12 cellular contexts compared by ENCODE assay signal in the genomic region with DNA sequence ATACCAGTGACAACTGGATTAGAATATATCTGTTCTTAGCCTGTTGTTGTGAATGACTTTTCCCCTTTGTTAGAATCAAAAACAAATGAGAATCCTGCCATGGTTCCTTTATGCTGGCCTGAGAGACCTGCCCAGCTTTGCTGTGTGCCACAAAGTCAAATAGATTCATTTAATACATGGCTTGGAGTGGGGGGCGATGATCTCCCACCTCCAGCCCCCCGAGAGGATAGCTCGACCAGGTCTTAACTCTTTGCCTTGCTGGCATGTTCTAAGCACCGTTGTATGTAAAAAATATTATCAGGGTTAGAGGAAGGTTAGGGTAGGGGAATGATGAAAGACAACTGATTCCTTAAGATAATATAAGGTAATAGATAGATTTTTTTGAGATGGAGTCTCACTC. TPM values are rescaled to one million over a fixed set of nuclear protein-coding genes. Genes with fewer than 3 reads are reported as not detected.
DNase-seq lines count a peak whose midpoint lies in the region; ATAC-seq and TF ChIP-seq lines count a peak whose summit lies in the region.
"Had no signal": no experiment of that assay in that cellular context is flagged by ENCODE, and none has a peak within 500 bp of the region (broad histone marks: within the 10 kb centered on the region; RNA-seq: fewer than 3 reads in every experiment).

No MANE protein-coding gene starts in this region.

- ATAC-seq in gastrocnemius medialis = no peak

- peaks cover 59% of the 10 kb centered on the region for H3K4me1 ChIP-seq in CD8-positive, alpha-beta memory T cell (ENCODE audit: insufficient read depth, low read length)
- peaks cover 12% of the 10 kb centered on the region for H3K4me1 ChIP-seq in OCI-LY1 (ENCODE audit: insufficient read depth, low read length, severe bottlenecking)
- H3K4me1 ChIP-seq in colonic mucosa = no peaks in the 10 kb centered on the region
- H3K4me1 ChIP-seq in gastrocnemius medialis = no peaks in the 10 kb centered on the region

- no peaks in the 10 kb centered on the region for H3K9me3 ChIP-seq in CD8-positive, alpha-beta memory T cell (ENCODE audit: low read length)
- H3K9me3 ChIP-seq in OCI-LY1 (ENCODE audit: low read length) (0 out of 2 replicates have a peak, but pooled peaks cover 2% of the 10 kb centered on the region), colonic mucosa (no peaks in the 10 kb centered on the region), gastrocnemius medialis (no peaks in the 10 kb centered on the region)

- H3K4me3 Mint-ChIP-seq in CD8-positive, alpha-beta memory T cell = peak overlapping the region in 6 of 7 donors; percentile 64 to 81 (median 76)

- no peaks in the 10 kb centered on the region for H3K9me2 ChIP-seq in OCI-LY1 (ENCODE audit: low read depth, low read length)

- H3K4me2 ChIP-seq in OCI-LY1 (ENCODE audit: low read length) = peak overlapping the region; percentile 51
- H3K4me2 ChIP-seq: hepatocyte had no signal

- no peak for TF ChIP-seq POLR2A in gastrocnemius medialis (IDR thresholded peaks at IDR 0.05)

- CTCF ChIA-PET in CD8-positive, alpha-beta memory T cell (lab: Charles Lee) = interaction anchor here (1.2 to 3.3 kb wide), 8 partner anchors 10 to 111 kb away, joined by 3 to 18 read pairs (median 8); a partner anchor contains a TSS

- TF ChIP-seq CTCF in OCI-LY1 (IDR thresholded peaks at IDR 0.05; ENCODE audit: low read length) = no peak
- TF ChIP-seq CTCF in colonic mucosa (IDR thresholded peaks at IDR 0.05) = no peak
- TF ChIP-seq CTCF in gastrocnemius medialis (IDR thresholded peaks at IDR 0.05 in 4 of 5, conservative IDR thresholded peaks at IDR 0.05 in 1 of 5) = no peak

- H3K4me3 ChIP-seq in CD8-positive, alpha-beta memory T cell (ENCODE audit: low read length) = peak overlapping the region; percentile 12
- no peak overlapping the region for H3K4me3 ChIP-seq in OCI-LY1 (ENCODE audit: low read depth, low read length, poor library complexity, severe bottlenecking)
- no peak overlapping the region for H3K4me3 ChIP-seq in colonic mucosa
- no peak overlapping the region for H3K4me3 ChIP-seq in gastrocnemius medialis
- H3K4me3 ChIP-seq: hepatocyte had no signal

- H3K9ac ChIP-seq in OCI-LY1 (ENCODE audit: low read length) = no peak overlapping the region
- H3K9ac ChIP-seq in colonic mucosa (ENCODE audit: low read depth in 2 of 2, low read length in 2 of 2) = no peak overlapping the region

- no peaks in the 10 kb centered on the region for H3F3A ChIP-seq in OCI-LY1 (ENCODE audit: insufficient read depth, low read length)

- H3K27me3 Mint-ChIP-seq in CD8-positive, alpha-beta memory T cell = no peaks in the 10 kb centered on the region

- H3K79me2 ChIP-seq in OCI-LY1 (ENCODE audit: insufficient read depth, low read length) = no peaks in the 10 kb centered on the region
- H3K79me2 ChIP-seq: hepatocyte had no signal

- H3K4me1 Mint-ChIP-seq in CD8-positive, alpha-beta memory T cell = peaks cover 32 to 62% (median 50%) of the 10 kb centered on the region in 3 donors

- no peaks in the 10 kb centered on the region for H3K27me3 ChIP-seq in CD8-positive, alpha-beta memory T cell (ENCODE audit: insufficient read depth, low read length, poor library complexity, severe bottlenecking)
- H3K27me3 ChIP-seq in OCI-LY1 (ENCODE audit: insufficient read depth, low read length) (0 out of 2 replicates have a peak, but pooled peaks cover 5% of the 10 kb centered on the region), colonic mucosa (no peaks in the 10 kb centered on the region), gastrocnemius medialis (no peaks in the 10 kb centered on the region)
- H3K27me3 ChIP-seq: hepatocyte had no signal

- H3K36me3 ChIP-seq in CD8-positive, alpha-beta memory T cell (ENCODE audit: insufficient read depth, low read length) = no peaks in the 10 kb centered on the region
- no peaks in the 10 kb centered on the region for H3K36me3 ChIP-seq in OCI-LY1 (ENCODE audit: insufficient read depth, low read length)
- H3K36me3 ChIP-seq in colonic mucosa = no peaks in the 10 kb centered on the region
- no peaks in the 10 kb centered on the region for H3K36me3 ChIP-seq in gastrocnemius medialis

- POLR2A ChIA-PET in CD8-positive, alpha-beta memory T cell (lab: Charles Lee) = interaction anchor here (0.6 to 2.0 kb wide), 11 partner anchors 15 to 1655 kb away, joined by 3 to 12 read pairs (median 5); a partner anchor contains a TSS

- no peaks in the 10 kb centered on the region for H4K20me1 ChIP-seq in OCI-LY1 (ENCODE audit: insufficient read depth, low read length)

- in situ Hi-C loops in gastrocnemius medialis (cut with MboI; ENCODE audit: low sequenced_read_pairs in 4 of 4) = no loop called here

- H3K9me3 Mint-ChIP-seq in CD8-positive, alpha-beta memory T cell = no peaks in the 10 kb centered on the region

- 0 out of 2 replicates have a peak overlapping the region, but pooled peaks have one; percentile 1 for H2AFZ ChIP-seq in OCI-LY1 (ENCODE audit: low read length)
- H2AFZ ChIP-seq: hepatocyte had no signal

- peak overlapping the region; percentile 34 for H3K27ac ChIP-seq in CD8-positive, alpha-beta memory T cell (ENCODE audit: low read depth, low read length)
- H3K27ac ChIP-seq in OCI-LY1 (ENCODE audit: low read depth, low read length, poor library complexity, severe bottlenecking) = peak overlapping the region; percentile 16
- H3K27ac ChIP-seq in colonic mucosa = peak overlapping the region; percentile 60
- peak overlapping the region in 3 of 4 donors; percentile 22 to 28 (median 26) for H3K27ac ChIP-seq in gastrocnemius medialis
- H3K27ac ChIP-seq: hepatocyte had no signal

- H3K27ac Mint-ChIP-seq in CD8-positive, alpha-beta memory T cell = peak overlapping the region; percentile 85 to 99 (median 98)

- intact Hi-C loops in colonic mucosa (cut with DNase I) = no loop called here
- intact Hi-C loops in gastrocnemius medialis (cut with DNase I; ENCODE audit: low total_unique reads) = no loop called here

- peaks cover 0 to 2% (median 0%) of the 10 kb centered on the region in 3 donors for H3K36me3 Mint-ChIP-seq in CD8-positive, alpha-beta memory T cell

- no peak for DNase-seq in CD8-positive, alpha-beta memory T cell
- DNase-seq in colonic mucosa (no peak), gastrocnemius medialis (no peak), hippocampal formation (lab: John Stamatoyannopoulos, UW) (no peak), GM19238 (ENCODE audit: insufficient read length, low spot score) (no peak)
- DNase-seq in stimulated activated CD4-positive, alpha-beta T cell treated with anti-CD3 and anti-CD28 coated beads, Interleukin-15, amount 100 ng/mL, for 24 hours = no peak
- DNase-seq: mesenchymal stem cell, NCI-H1694, NCI-H82 had no signal

RNA-seq across cellular contexts. Expression of a gene that starts 22.2 kb away (rescaled TPM):
- total RNA-seq in CD8-positive, alpha-beta memory T cell = 10 to 100 TPM; 54.2 to 61.9 TPM
- polyA plus RNA-seq in CD8-positive, alpha-beta memory T cell = 32.6 TPM
- total RNA-seq in colonic mucosa = 10 to 100 TPM; 64.4 to 94.6 TPM
- 10 to 100 TPM; 26.3 to 41.3 (median 30.4) TPM for total RNA-seq in gastrocnemius medialis

RNA-seq across cellular contexts. Expression of a gene that starts 24.5 kb away (rescaled TPM):
- total RNA-seq in CD8-positive, alpha-beta memory T cell = not detected
- not detected for polyA plus RNA-seq in CD8-positive, alpha-beta memory T cell
- total RNA-seq in colonic mucosa (1 to 10 TPM in 1 of 2 donors, not detected in 1; 1.8 TPM), gastrocnemius medialis (under 1 TPM in 1 of 4 donors, not detected in 3; 0.10 TPM)
- total RNA-seq: temporal lobe had no signal
- polyA plus RNA-seq: hepatocyte had no signal
